1 cellular context compared by ENCODE assay signal in the genomic region with DNA sequence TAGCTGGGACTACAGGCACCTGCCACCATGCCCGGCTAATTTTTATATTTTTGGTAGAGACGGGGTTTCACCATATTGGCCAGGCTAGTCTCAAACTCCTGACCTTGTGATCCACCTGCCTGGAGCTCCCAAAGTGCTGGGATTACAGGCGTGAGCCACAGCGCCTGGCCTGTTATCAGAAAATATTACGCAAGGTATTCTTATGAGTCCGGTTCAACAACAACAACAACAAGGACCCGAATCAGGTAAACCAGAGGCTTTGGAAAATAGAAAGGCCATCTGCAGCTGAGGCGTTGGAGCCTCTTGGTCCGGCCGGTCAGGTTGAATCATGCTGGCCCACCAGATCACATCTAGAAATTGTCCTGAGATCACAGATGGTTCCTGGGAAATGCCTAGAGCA. TPM values are rescaled to one million over a fixed set of nuclear protein-coding genes. Genes with fewer than 3 reads are reported as not detected.
"Had no signal": no experiment of that assay in that cellular context is flagged by ENCODE, and none has a peak within 500 bp of the region (broad histone marks: within the 10 kb centered on the region; RNA-seq: fewer than 3 reads in every experiment).

No MANE protein-coding gene starts in this region.

RNA-seq across cellular contexts. Expression of gene TMEM217, which starts 49.5 kb away (rescaled TPM):
- total RNA-seq: left ventricle myocardium superior had no signal
